ENCODE assay signal across 8 cellular contexts in the genomic region with DNA sequence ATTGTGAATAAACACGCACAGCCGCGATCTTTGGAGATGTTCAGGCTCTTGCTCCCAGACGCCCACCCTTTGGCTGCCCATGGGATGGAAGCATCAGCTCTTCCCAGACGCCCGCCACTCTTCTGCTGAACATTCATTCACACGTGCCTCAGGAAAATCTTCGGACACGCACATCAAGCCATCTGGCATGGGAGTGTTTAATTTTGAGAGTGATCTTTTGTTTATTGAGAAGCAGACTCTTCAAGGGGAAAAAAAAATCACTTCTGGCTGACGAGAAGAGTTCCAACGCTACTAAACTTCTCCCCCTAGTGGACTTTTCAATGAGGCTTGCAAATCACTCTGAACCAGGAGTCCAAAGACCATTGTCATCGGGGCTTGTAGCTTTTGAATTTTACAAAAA.
DNase-seq lines count a peak whose midpoint lies in the region; ATAC-seq and TF ChIP-seq lines count a peak whose summit lies in the region.

No MANE protein-coding gene starts in this region.

- H3K4me1 ChIP-seq in MM.1S (ENCODE audit: low read length): no peaks in the 10 kb centered on the region

- H4K20me1 ChIP-seq in MM.1S (ENCODE audit: insufficient read depth, low read length): no peaks in the 10 kb centered on the region

- no peaks in the 10 kb centered on the region for H3F3A ChIP-seq in MM.1S (ENCODE audit: insufficient read depth, low read length)

- H3K9me3 ChIP-seq in MM.1S (replicated peaks; ENCODE audit: insufficient read depth, low read length): no peaks in the 10 kb centered on the region

- no peak overlapping the region for H3K4me2 ChIP-seq in MM.1S (ENCODE audit: low read depth, low read length)

- H3K9me2 ChIP-seq in MM.1S (replicated peaks; ENCODE audit: insufficient read depth, low read length): no peaks in the 10 kb centered on the region

- H3K9me3 Mint-ChIP-seq in Calu3 (ENCODE audit: low read depth, unreplicated experiment): peaks cover 3% of the 10 kb centered on the region
- H3K9me3 Mint-ChIP-seq in activated T-helper 17 cell treated with anti-CD3 and anti-CD28 coated beads, Interleukin-2, amount 50 U/mL, for 72 hours: peaks cover 6% of the 10 kb centered on the region

- H3K36me3 Mint-ChIP-seq in Calu3 (ENCODE audit: insufficient read depth, unreplicated experiment): no peaks in the 10 kb centered on the region
- H3K36me3 Mint-ChIP-seq in activated T-helper 17 cell treated with anti-CD3 and anti-CD28 coated beads, Interleukin-2, amount 50 U/mL, for 72 hours (ENCODE audit: low read depth): no peaks in the 10 kb centered on the region

- peaks cover 17% of the 10 kb centered on the region for H3K27me3 Mint-ChIP-seq in Calu3 (ENCODE audit: unreplicated experiment)
- H3K27me3 Mint-ChIP-seq in activated T-helper 17 cell treated with anti-CD3 and anti-CD28 coated beads, Interleukin-2, amount 50 U/mL, for 72 hours: peaks cover 26% of the 10 kb centered on the region

- H3K27ac ChIP-seq in MM.1S (ENCODE audit: low read length): no peak overlapping the region

- ATAC-seq in activated T-helper 17 cell treated with anti-CD3 and anti-CD28 coated beads, Interleukin-2, amount 50 U/mL, for 72 hours (replicated peaks): no peak
- no peak for ATAC-seq in HG03469 (IDR thresholded peaks at IDR 0.05; ENCODE audit: unreplicated experiment)
- ATAC-seq in HG03432 (IDR thresholded peaks at IDR 0.05; ENCODE audit: unreplicated experiment): no peak

- no TSS peak for BruUV-seq in Calu3 (replicated peaks; lab: Mats Ljungman, UMichigan)

- no peaks in the 10 kb centered on the region for H3K27me3 ChIP-seq in MM.1S (replicated peaks; ENCODE audit: insufficient read depth, low read length)

- CTCF ChIA-PET in Calu3 (lab: Charles Lee): no interaction called here

- no peak overlapping the region for H3K4me3 ChIP-seq in MM.1S (ENCODE audit: low read length)
- H3K4me3 ChIP-seq in WI38 (ENCODE audit: low read depth, low read length): no peak overlapping the region

- H2AFZ ChIP-seq in MM.1S (ENCODE audit: low read length): no peak overlapping the region

- DNase-seq in Calu3 (peak; percentile 6), MM.1S (no peak), left kidney (ENCODE audit: low read depth, low spot score) (peak; percentile 74)
- no peak for DNase-seq in activated naive CD4-positive, alpha-beta T cell treated with Interleukin-2 at 50 U/mL for 16 hours

- no peak overlapping the region for H3K9ac ChIP-seq in MM.1S (ENCODE audit: low read length)

- H3K4me3 Mint-ChIP-seq in Calu3 (ENCODE audit: low read depth, unreplicated experiment): no peak overlapping the region
- H3K4me3 Mint-ChIP-seq in activated T-helper 17 cell treated with anti-CD3 and anti-CD28 coated beads, Interleukin-2, amount 50 U/mL, for 72 hours: no peak overlapping the region

- H3K4me1 Mint-ChIP-seq in Calu3 (ENCODE audit: low read depth, unreplicated experiment): no peaks in the 10 kb centered on the region
- no peaks in the 10 kb centered on the region for H3K4me1 Mint-ChIP-seq in activated T-helper 17 cell treated with anti-CD3 and anti-CD28 coated beads, Interleukin-2, amount 50 U/mL, for 72 hours

- no peak overlapping the region for H3K27ac Mint-ChIP-seq in Calu3 (ENCODE audit: unreplicated experiment)
- H3K27ac Mint-ChIP-seq in activated T-helper 17 cell treated with anti-CD3 and anti-CD28 coated beads, Interleukin-2, amount 50 U/mL, for 72 hours: no peak overlapping the region

- TF ChIP-seq CTCF in Calu3 (IDR thresholded peaks at IDR 0.05; ENCODE audit: unreplicated experiment) (peak; percentile 34), MM.1S (IDR thresholded peaks at IDR 0.05; ENCODE audit: low read length) (peak; percentile 39), WI38 (IDR thresholded peaks at IDR 0.05; ENCODE audit: low read depth, low read length) (peak; percentile 63)

- H3K79me2 ChIP-seq in MM.1S (ENCODE audit: low read length): no peaks in the 10 kb centered on the region

- intact Hi-C loops in Calu3 (cut with micrococcal nuclease; ENCODE audit: unreplicated experiment): loop anchor here (1.0 to 2.0 kb wide), 3 partner anchors 62 to 424 kb away; no protein-coding TSS in a partner anchor

- no peaks in the 10 kb centered on the region for H3K36me3 ChIP-seq in MM.1S (replicated peaks; ENCODE audit: insufficient read depth, low read length)

Comparison
In these comparisons a context has a peak if more than half of its experiments do, and no peak if none do; other contexts are left out.
1. DNase-seq: peak in Calu3 (single experiment) and left kidney (single experiment); none in MM.1S (single experiment) and activated naive CD4-positive, alpha-beta T cell treated with Interleukin-2 at 50 U/mL for 16 hours (single experiment).
2. Peak in every context shown above with its lines, with median percentiles within 50 percentile points of each other: CTCF ChIP-seq.